25 cellular contexts compared by ENCODE assay signal in the genomic region with DNA sequence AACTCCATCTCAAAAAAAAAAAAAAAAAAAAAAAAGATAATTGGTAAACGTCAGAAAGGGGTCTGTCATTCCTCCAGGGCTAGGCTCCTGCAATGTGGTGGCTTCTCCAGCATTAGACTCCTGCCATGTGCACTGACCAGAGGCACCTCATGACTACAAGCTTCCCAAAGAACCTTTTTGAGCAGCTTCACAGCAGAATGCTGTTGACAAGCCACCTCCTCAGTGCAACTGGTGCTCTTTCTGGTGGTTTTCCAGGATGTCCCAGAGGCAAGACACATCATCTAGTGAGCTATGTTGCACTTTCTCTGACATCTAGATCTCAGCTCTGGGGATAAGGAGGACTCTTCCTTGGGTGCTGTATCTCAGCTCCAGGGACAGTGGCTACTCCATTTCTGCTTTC. TPM values are rescaled to one million over a fixed set of nuclear protein-coding genes. Genes with fewer than 3 reads are reported as not detected.
DNase-seq lines count a peak whose midpoint lies in the region; ATAC-seq, FAIRE-seq and TF ChIP-seq lines count a peak whose summit lies in the region.
"Had no signal": no experiment of that assay in that cellular context is flagged by ENCODE, and none has a peak within 500 bp of the region (broad histone marks: within the 10 kb centered on the region; RNA-seq: fewer than 3 reads in every experiment).

No MANE protein-coding gene starts in this region.

- H3K4me2 ChIP-seq in SK-N-SH, result no peak overlapping the region
- H3K4me2 ChIP-seq in GM23248 (ENCODE audit: unreplicated experiment), result no peak overlapping the region
- H3K4me2 ChIP-seq in HepG2 (ENCODE audit: low read depth, low read length), result no peak overlapping the region

- no peaks in the 10 kb centered on the region for H3K27me3 Mint-ChIP-seq in Caco-2 (ENCODE audit: insufficient read depth, unreplicated experiment)
- H3K27me3 Mint-ChIP-seq: central memory CD8-positive, alpha-beta T cell; stimulated activated naive CD8-positive, alpha-beta T cell treated with anti-CD3 and anti-CD28 coated beads, Interleukin-15, Interleukin-2, amounts not matched to agents 100 ng/mL and 50 ng/mL, for 24 hours; type B pancreatic cell had no signal

- TF ChIP-seq RAD21 in SK-N-SH (IDR thresholded peaks at IDR 0.05; ENCODE audit: low read length), result no peak
- TF ChIP-seq RAD21 in HepG2 (CRISPR knock-in tag; IDR thresholded peaks at IDR 0.05), result no peak

- BruUV-seq in HepG2 (replicated peaks; lab: Mats Ljungman, UMichigan), result no TSS peak
- no TSS peak for BruUV-seq in Caco-2 (replicated peaks; lab: Mats Ljungman, UMichigan)

- H3K4me1 ChIP-seq in SK-N-SH (ENCODE audit: control insufficient read depth in 1 of 2, insufficient read depth in 2 of 2, low read depth in 1 of 2, low read length in 1 of 2) (no peaks in the 10 kb centered on the region), GM23248 (ENCODE audit: insufficient read depth) (no peaks in the 10 kb centered on the region), HepG2 (ENCODE audit: insufficient read depth, low read length) (no peaks in the 10 kb centered on the region), Caco-2 (no peaks in the 10 kb centered on the region)
- H3K4me1 ChIP-seq: pancreas, sigmoid colon had no signal

- no peak for FAIRE-seq in HepG2 (lab: Jason Lieb, UNC)
- FAIRE-seq: pancreas had no signal

- ATAC-seq in SK-N-SH treated with all-trans-retinoic acid at 6 μM for 48 hours, result peak; percentile 28
- peak; percentile 60 for ATAC-seq in HepG2
- no peak for ATAC-seq in HG03432 (IDR thresholded peaks at IDR 0.05; ENCODE audit: unreplicated experiment)
- ATAC-seq: left ventricle myocardium superior had no signal

- H3K36me3 ChIP-seq in SK-N-SH (replicated peaks in 1 of 2; ENCODE audit: control insufficient read depth in 1 of 2, insufficient read depth in 2 of 2, low read length in 1 of 2) (peaks cover 21 to 22% of the 10 kb centered on the region in 2 experiments), GM23248 (ENCODE audit: low read depth) (peaks cover 30% of the 10 kb centered on the region), SK-N-MC (ENCODE audit: insufficient read depth, low read length) (peaks cover 35% of the 10 kb centered on the region), HepG2 (replicated peaks in 1 of 2; ENCODE audit: control insufficient read depth in 1 of 2, insufficient read depth in 2 of 2, low read length in 2 of 2) (peaks cover 3 to 18% of the 10 kb centered on the region in 2 experiments; a peak in 4 of 5 replicates), Caco-2 (ENCODE audit: control insufficient read depth, insufficient read depth, low read length) (peaks cover 3% of the 10 kb centered on the region)

- peaks cover 46% of the 10 kb centered on the region for H3F3A ChIP-seq in SK-N-SH (replicated peaks; ENCODE audit: insufficient read depth)
- peaks cover 49% of the 10 kb centered on the region for H3F3A ChIP-seq in GM23248 (ENCODE audit: insufficient read depth)

- no peak for TF ChIP-seq POLR2A in HepG2 (IDR thresholded peaks at IDR 0.05; ENCODE audit: insufficient read depth in 1 of 2, low read depth in 2 of 2, low read length in 2 of 2)

- peaks cover 38% of the 10 kb centered on the region for H3K36me3 Mint-ChIP-seq in Caco-2 (ENCODE audit: insufficient read depth, unreplicated experiment)

- DNase-seq in SK-N-SH (no peak), GM23248 (no peak), SK-N-MC (ENCODE audit: low read depth, low spot score) (no peak), HepG2 (ENCODE audit: low spot score) (no peak), Caco-2 (no peak), NCI-H2107 treated with DMSO at 0.1 percent for 48 hours (lab: John Stamatoyannopoulos, UW; ENCODE audit: unreplicated experiment) (no peak)
- DNase-seq: effector CD4-positive, alpha-beta T cell; H7; head of caudate nucleus; left ventricle myocardium superior; NCI-H1092; NCI-H2107; NCI-H526 treated with DMSO at 0.1 percent for 48 hours; OCI-M1; pancreas; sigmoid colon; SW 1271 had no signal

- 94% methylated on average over 1 of the region's 1 CpG for WGBS in SK-N-SH (ENCODE audit: low lambda C conversion rate)
- 23% methylated on average over 1 of the region's 1 CpG; no CpG with 5 or more reads in 1 of the 2 experiments for WGBS in GM23248 (ENCODE audit: low coverage in 1 of 2, low lambda C conversion rate in 2 of 2, missing lambda C conversion rate in 2 of 2), 2 experiments
- 16% methylated on average over 1 of the region's 1 CpG for WGBS in HepG2 (ENCODE audit: low lambda C conversion rate)

- no peak overlapping the region for H3K4me3 Mint-ChIP-seq in Caco-2 (ENCODE audit: unreplicated experiment)
- H3K4me3 Mint-ChIP-seq: CD14-positive monocyte; central memory CD8-positive, alpha-beta T cell; stimulated activated naive CD8-positive, alpha-beta T cell treated with anti-CD3 and anti-CD28 coated beads, Interleukin-15, Interleukin-2, amounts not matched to agents 100 ng/mL and 50 ng/mL, for 24 hours; type B pancreatic cell had no signal

- H3K27ac ChIP-seq in SK-N-SH (ENCODE audit: low read depth in 2 of 2, low read length in 1 of 2), result no peak overlapping the region
- peak overlapping the region; percentile 29; the same call in 1 of the 2 replicates for H3K27ac ChIP-seq in GM23248
- H3K27ac ChIP-seq in SK-N-MC, result peak overlapping the region; percentile 75
- H3K27ac ChIP-seq in HepG2 (ENCODE audit: extremely low read length, insufficient read depth, low read length), result no peak overlapping the region
- H3K27ac ChIP-seq: HL-60, pancreas, sigmoid colon had no signal

- H3K79me2 ChIP-seq in SK-N-SH (ENCODE audit: insufficient read depth) (peaks cover 9% of the 10 kb centered on the region; the same call in 1 of the 2 replicates), GM23248 (ENCODE audit: insufficient read depth) (no peaks in the 10 kb centered on the region), HepG2 (ENCODE audit: insufficient read depth, low read length) (no peaks in the 10 kb centered on the region)

- TF ChIP-seq CTCF in SK-N-SH (IDR thresholded peaks at IDR 0.05) (no peak), HepG2 (CRISPR knock-in tag; IDR thresholded peaks at IDR 0.05) (no peak), Caco-2 (IDR thresholded peaks at IDR 0.05; ENCODE audit: insufficient read depth in 1 of 2, low read depth in 1 of 2, low read length in 1 of 2, severe bottlenecking in 1 of 2, unreplicated experiment in 1 of 2) (no peak)

- H3K27ac Mint-ChIP-seq in Caco-2 (ENCODE audit: unreplicated experiment), result no peak overlapping the region
- H3K27ac Mint-ChIP-seq: activated T-helper 2 cell treated with anti-CD3 and anti-CD28 coated beads, Interferon-gamma antibody, Interleukin-2, Interleukin-4, amounts not matched to agents 10 μg/mL and 5 μg/mL and 100 μg/mL, durations not matched to agents 14 hours and 24 hours and 36 hours; stimulated activated naive CD8-positive, alpha-beta T cell treated with anti-CD3 and anti-CD28 coated beads, Interleukin-15, Interleukin-2, amounts not matched to agents 100 ng/mL and 50 ng/mL, for 24 hours; type B pancreatic cell had no signal

- TF ChIP-seq EP300 in SK-N-SH (IDR thresholded peaks at IDR 0.05; ENCODE audit: borderline replicate concordance in 1 of 2, low read depth in 1 of 2, low read length in 1 of 2) (no peak), HepG2 (IDR thresholded peaks at IDR 0.05; ENCODE audit: low read depth in 2 of 2, low read length in 2 of 2) (no peak), HepG2 (CRISPR knock-in tag; IDR thresholded peaks at IDR 0.05; ENCODE audit: borderline replicate concordance) (no peak)

- POLR2A ChIA-PET in SK-N-SH (lab: Yijun Ruan, JAX) (interaction anchor here (1.0 to 1.1 kb wide), 3 partner anchors 9 to 12 kb away, joined by 3 read pairs; a partner anchor contains a TSS), HepG2 (lab: Yijun Ruan, JAX) (interaction anchor here (1.4 kb wide), 1 partner anchor 9 kb away, joined by 5 read pairs; no protein-coding TSS in a partner anchor), Caco-2 (lab: Charles Lee) (no interaction called here)

- CTCF ChIA-PET in SK-N-SH (lab: Yijun Ruan, JAX) (interaction anchor here (0.9 to 1.5 kb wide), 3 partner anchors 9 to 82 kb away, joined by 3 read pairs; no protein-coding TSS in a partner anchor), HepG2 (lab: Yijun Ruan, JAX; ENCODE audit: low intra/inter-chr PET ratio, low total read pairs) (no interaction called here), Caco-2 (lab: Charles Lee) (no interaction called here)

- H3K9me2 ChIP-seq in SK-N-SH (no peaks in the 10 kb centered on the region), GM23248 (ENCODE audit: insufficient read depth) (no peaks in the 10 kb centered on the region)

- H3K9ac ChIP-seq in SK-N-SH (no peak overlapping the region), GM23248 (no peak overlapping the region), SK-N-MC (ENCODE audit: insufficient read length) (no peak overlapping the region), HepG2 (ENCODE audit: insufficient read depth, low read depth, low read length) (no peak overlapping the region)

- peaks cover 2% of the 10 kb centered on the region for H3K4me1 Mint-ChIP-seq in Caco-2 (ENCODE audit: low read depth, unreplicated experiment)

- peaks cover 29% of the 10 kb centered on the region for H4K20me1 ChIP-seq in SK-N-SH (ENCODE audit: insufficient read depth)
- H4K20me1 ChIP-seq in GM23248 (ENCODE audit: insufficient read depth), result 0 out of 2 replicates have a peak, but pooled peaks cover 5% of the 10 kb centered on the region
- H4K20me1 ChIP-seq in HepG2 (ENCODE audit: insufficient read depth, low read length), result peaks cover 17% of the 10 kb centered on the region

- H3K9me3 ChIP-seq in SK-N-SH, result no peaks in the 10 kb centered on the region
- H3K9me3 ChIP-seq in GM23248 (ENCODE audit: low read depth), result no peaks in the 10 kb centered on the region
- H3K9me3 ChIP-seq in SK-N-MC (ENCODE audit: low read depth, low read length), result no peaks in the 10 kb centered on the region
- no peaks in the 10 kb centered on the region for H3K9me3 ChIP-seq in HepG2 (ENCODE audit: low read length)
- no peaks in the 10 kb centered on the region for H3K9me3 ChIP-seq in Caco-2
- H3K9me3 ChIP-seq: pancreas, sigmoid colon had no signal

- in situ Hi-C loops in GM23248 (cut with MboI) (no loop called here), HepG2 (cut with HindIII; ENCODE audit: extremely low pct_ligation_motif_present, low pct_unique_long_range_greater_than_20kb) (no loop called here)

- H3K4me3 ChIP-seq in SK-N-SH (ENCODE audit: low read depth in 2 of 2, low read length in 1 of 2) (no peak overlapping the region), GM23248 (no peak overlapping the region), SK-N-MC (no peak overlapping the region), HepG2 (replicated peaks in 1 of 3; ENCODE audit: insufficient read depth in 1 of 3, low read depth in 2 of 3, low read length in 3 of 3) (no peak overlapping the region), Caco-2 (ENCODE audit: low read depth, low read length) (no peak overlapping the region)
- H3K4me3 ChIP-seq: pancreas, sigmoid colon had no signal

- H3K9me3 Mint-ChIP-seq in Caco-2 (ENCODE audit: unreplicated experiment), result no peaks in the 10 kb centered on the region
- H3K9me3 Mint-ChIP-seq: activated T-helper 2 cell treated with anti-CD3 and anti-CD28 coated beads, Interferon-gamma antibody, Interleukin-2, Interleukin-4, amounts not matched to agents 10 μg/mL and 5 μg/mL and 100 μg/mL, durations not matched to agents 14 hours and 24 hours and 36 hours; central memory CD8-positive, alpha-beta T cell; stimulated activated naive CD8-positive, alpha-beta T cell treated with anti-CD3 and anti-CD28 coated beads, Interleukin-15, Interleukin-2, amounts not matched to agents 100 ng/mL and 50 ng/mL, for 24 hours; type B pancreatic cell had no signal

- H3K27me3 ChIP-seq in SK-N-SH (ENCODE audit: insufficient read depth), result no peaks in the 10 kb centered on the region
- H3K27me3 ChIP-seq in GM23248 (replicated peaks; ENCODE audit: insufficient read depth), result no peaks in the 10 kb centered on the region
- H3K27me3 ChIP-seq in HepG2 (ENCODE audit: control insufficient read depth in 1 of 2, insufficient read depth in 2 of 2, low read length in 2 of 2), result no peaks in the 10 kb centered on the region
- no peaks in the 10 kb centered on the region for H3K27me3 ChIP-seq in Caco-2 (replicated peaks; ENCODE audit: control insufficient read depth, insufficient read depth, low read length)
- H3K27me3 ChIP-seq: pancreas, sigmoid colon had no signal

- intact Hi-C loops in HepG2 (cut with micrococcal nuclease; ENCODE audit: unreplicated experiment) (no loop called here), Caco-2 (cut with micrococcal nuclease; ENCODE audit: unreplicated experiment) (no loop called here)

- H2AFZ ChIP-seq in SK-N-SH (ENCODE audit: low read depth) (no peak overlapping the region), GM23248 (no peak overlapping the region), HepG2 (ENCODE audit: low read length) (no peak overlapping the region)

RNA-seq across cellular contexts. Expression of a gene that starts 11.6 kb away (rescaled TPM):
- polyA plus RNA-seq in SK-N-SH (2012; rRNA removed), result 297 and 465 TPM in 2 replicates
- 477 and 1,130 TPM in 2 replicates for polyA plus RNA-seq in SK-N-SH (2012; cell fraction: cytosol; rRNA removed)
- polyA plus RNA-seq in SK-N-SH (2012; cell fraction: nucleus; rRNA removed), result 230 and 235 TPM in 2 replicates
- total RNA-seq in GM23248 (2014; rRNA removed; shearing (Covaris generic)), result 33.8 and 46.0 TPM in 2 replicates
- 717 and 731 TPM in 2 replicates for polyA plus RNA-seq in GM23248 (2016; fragmentation: Nextera tagmentation; extraction: Ambion mirVana)
- 1,981 and 2,192 TPM in 2 replicates for total RNA-seq in HepG2 (2016; rRNA removed; fragmentation: Illumina TruSeq; extraction: Trizol)
- total RNA-seq in HepG2 (2016; cell fraction: cytosol; rRNA removed; fragmentation: Illumina TruSeq; extraction: Trizol; ENCODE audit: low read depth), result 3,324 and 3,542 TPM in 2 replicates
- total RNA-seq in HepG2 (2016; cell fraction: insoluble cytoplasmic fraction; rRNA removed; fragmentation: Illumina TruSeq; extraction: Trizol), result 1,946 and 2,347 TPM in 2 replicates
- total RNA-seq in HepG2 (2016; cell fraction: membrane; rRNA removed; fragmentation: Illumina TruSeq; extraction: Trizol), result 4,900 and 5,247 TPM in 2 replicates
- 696 and 786 TPM in 2 replicates for total RNA-seq in HepG2 (2016; cell fraction: nucleus; rRNA removed; fragmentation: Illumina TruSeq; extraction: Trizol)
- polyA plus RNA-seq in HepG2 (2011; rRNA removed), result 3,367 and 3,734 TPM in 2 replicates
- polyA plus RNA-seq in HepG2 (2011; cell fraction: cytosol; rRNA removed), result 216 and 299 TPM in 2 replicates
- 168 and 341 TPM in 2 replicates for polyA plus RNA-seq in HepG2 (2011; cell fraction: nucleus; rRNA removed)
- polyA plus RNA-seq in HepG2 (2012), result 2,075 and 2,920 TPM in 2 replicates
- polyA plus RNA-seq in HepG2 (2016; cell fraction: cytosol; fragmentation: Illumina TruSeq; extraction: Trizol; ENCODE audit: low read depth), result 4,668 and 5,281 TPM in 2 replicates
- polyA plus RNA-seq in HepG2 (2016; cell fraction: insoluble cytoplasmic fraction; fragmentation: Illumina TruSeq; extraction: Trizol; ENCODE audit: low read depth), result 2,672 and 2,701 TPM in 2 replicates
- polyA plus RNA-seq in HepG2 (2016; cell fraction: membrane; fragmentation: Illumina TruSeq; extraction: Trizol; ENCODE audit: low read depth), result 6,074 and 6,302 TPM in 2 replicates
- polyA plus RNA-seq in HepG2 (2016; cell fraction: nucleus; fragmentation: Illumina TruSeq; extraction: Trizol; ENCODE audit: insufficient read depth, low read depth), result 1,552 and 1,570 TPM in 2 replicates
- polyA minus RNA-seq in HepG2 (2011; rRNA and poly(A)+ RNA removed; ENCODE audit: low replicate concordance), result 352 and 1,422 TPM in 2 replicates
- polyA minus RNA-seq in HepG2 (2011; cell fraction: cytosol; rRNA and poly(A)+ RNA removed), result 513 and 618 TPM in 2 replicates
- polyA minus RNA-seq in HepG2 (2011; cell fraction: nucleus; rRNA and poly(A)+ RNA removed), result 284 and 353 TPM in 2 replicates
- 1,699 and 1,723 TPM in 2 replicates for total RNA-seq in Caco-2 (2022)

RNA-seq across cellular contexts. Expression of a gene that starts 17.7 kb away (rescaled TPM):
- polyA plus RNA-seq in SK-N-SH (2012; rRNA removed) (0.03 TPM in 2 replicates), GM23248 (2016; fragmentation: Nextera tagmentation; extraction: Ambion mirVana) (3.9 and 4.4 TPM in 2 replicates), HepG2 (2011; rRNA removed) (0.33 and 0.39 TPM in 2 replicates)
- 0.04 and 0.05 TPM in 2 replicates for polyA plus RNA-seq in SK-N-SH (2012; cell fraction: cytosol; rRNA removed)
- polyA plus RNA-seq in SK-N-SH (2012; cell fraction: nucleus; rRNA removed), result 0.04 TPM in 2 replicates
- total RNA-seq in GM23248 (2014; rRNA removed; shearing (Covaris generic)), result 7.1 and 7.5 TPM in 2 replicates
- total RNA-seq in HepG2 (2016; rRNA removed; fragmentation: Illumina TruSeq; extraction: Trizol) (1.4 TPM in 2 replicates), Caco-2 (2022) (0.14 and 0.26 TPM in 2 replicates)
- total RNA-seq in HepG2 (2016; cell fraction: cytosol; rRNA removed; fragmentation: Illumina TruSeq; extraction: Trizol; ENCODE audit: low read depth), result 0.71 and 1.1 TPM in 2 replicates
- 1.2 and 1.6 TPM in 2 replicates for total RNA-seq in HepG2 (2016; cell fraction: insoluble cytoplasmic fraction; rRNA removed; fragmentation: Illumina TruSeq; extraction: Trizol)
- 1.1 and 1.6 TPM in 2 replicates for total RNA-seq in HepG2 (2016; cell fraction: membrane; rRNA removed; fragmentation: Illumina TruSeq; extraction: Trizol)
- 0.56 and 1.2 TPM in 2 replicates for total RNA-seq in HepG2 (2016; cell fraction: nucleus; rRNA removed; fragmentation: Illumina TruSeq; extraction: Trizol)
- polyA plus RNA-seq in HepG2 (2011; cell fraction: cytosol; rRNA removed), result 0.16 and 0.31 TPM in 2 replicates
- 0.08 and 0.24 TPM in 2 replicates for polyA plus RNA-seq in HepG2 (2011; cell fraction: nucleus; rRNA removed)
- 0.43 and 0.58 TPM in 2 replicates for polyA plus RNA-seq in HepG2 (2012)
- 0.05 TPM in 1 of 2 replicates, not detected in the other for polyA plus RNA-seq in HepG2 (2016; cell fraction: cytosol; fragmentation: Illumina TruSeq; extraction: Trizol; ENCODE audit: low read depth)
- polyA plus RNA-seq in HepG2 (2016; cell fraction: insoluble cytoplasmic fraction; fragmentation: Illumina TruSeq; extraction: Trizol; ENCODE audit: low read depth), result 0.73 and 1.0 TPM in 2 replicates
- polyA plus RNA-seq in HepG2 (2016; cell fraction: membrane; fragmentation: Illumina TruSeq; extraction: Trizol; ENCODE audit: low read depth), result 0.08 and 0.15 TPM in 2 replicates
- polyA plus RNA-seq in HepG2 (2016; cell fraction: nucleus; fragmentation: Illumina TruSeq; extraction: Trizol; ENCODE audit: insufficient read depth, low read depth), result 0.66 and 0.81 TPM in 2 replicates
- 0.26 and 9.3 TPM in 2 replicates for polyA minus RNA-seq in HepG2 (2011; rRNA and poly(A)+ RNA removed; ENCODE audit: low replicate concordance)
- 0.20 TPM in 1 of 2 replicates, not detected in the other for polyA minus RNA-seq in HepG2 (2011; cell fraction: cytosol; rRNA and poly(A)+ RNA removed)
- polyA minus RNA-seq in HepG2 (2011; cell fraction: nucleus; rRNA and poly(A)+ RNA removed), result 0.26 and 0.62 TPM in 2 replicates

RNA-seq across cellular contexts. Expression of a gene that starts 25.3 kb away (rescaled TPM):
- polyA plus RNA-seq in SK-N-SH (2012; rRNA removed) (23.2 and 34.4 TPM in 2 replicates), GM23248 (2016; fragmentation: Nextera tagmentation; extraction: Ambion mirVana) (33.8 and 35.5 TPM in 2 replicates), HepG2 (2011; rRNA removed) (29.0 and 36.6 TPM in 2 replicates)
- 24.4 and 27.7 TPM in 2 replicates for polyA plus RNA-seq in SK-N-SH (2012; cell fraction: cytosol; rRNA removed)
- polyA plus RNA-seq in SK-N-SH (2012; cell fraction: nucleus; rRNA removed), result 63.9 and 115 TPM in 2 replicates
- total RNA-seq in GM23248 (2014; rRNA removed; shearing (Covaris generic)), result 74.2 and 77.4 TPM in 2 replicates
- total RNA-seq in HepG2 (2016; rRNA removed; fragmentation: Illumina TruSeq; extraction: Trizol) (58.0 and 78.7 TPM in 2 replicates), Caco-2 (2022) (64.6 and 69.2 TPM in 2 replicates)
- total RNA-seq in HepG2 (2016; cell fraction: cytosol; rRNA removed; fragmentation: Illumina TruSeq; extraction: Trizol; ENCODE audit: low read depth), result 31.0 and 34.0 TPM in 2 replicates
- 56.3 and 76.7 TPM in 2 replicates for total RNA-seq in HepG2 (2016; cell fraction: insoluble cytoplasmic fraction; rRNA removed; fragmentation: Illumina TruSeq; extraction: Trizol)
- total RNA-seq in HepG2 (2016; cell fraction: membrane; rRNA removed; fragmentation: Illumina TruSeq; extraction: Trizol), result 28.2 and 36.2 TPM in 2 replicates
- 48.6 and 60.5 TPM in 2 replicates for total RNA-seq in HepG2 (2016; cell fraction: nucleus; rRNA removed; fragmentation: Illumina TruSeq; extraction: Trizol)
- polyA plus RNA-seq in HepG2 (2011; cell fraction: cytosol; rRNA removed), result 10.5 and 18.5 TPM in 2 replicates
- polyA plus RNA-seq in HepG2 (2011; cell fraction: nucleus; rRNA removed), result 38.2 and 50.6 TPM in 2 replicates
- 39.5 and 51.9 TPM in 2 replicates for polyA plus RNA-seq in HepG2 (2012)
- polyA plus RNA-seq in HepG2 (2016; cell fraction: cytosol; fragmentation: Illumina TruSeq; extraction: Trizol; ENCODE audit: low read depth), result 1.4 and 1.5 TPM in 2 replicates
- 32.4 and 34.1 TPM in 2 replicates for polyA plus RNA-seq in HepG2 (2016; cell fraction: insoluble cytoplasmic fraction; fragmentation: Illumina TruSeq; extraction: Trizol; ENCODE audit: low read depth)
- 3.2 and 4.1 TPM in 2 replicates for polyA plus RNA-seq in HepG2 (2016; cell fraction: membrane; fragmentation: Illumina TruSeq; extraction: Trizol; ENCODE audit: low read depth)
- polyA plus RNA-seq in HepG2 (2016; cell fraction: nucleus; fragmentation: Illumina TruSeq; extraction: Trizol; ENCODE audit: insufficient read depth, low read depth), result 61.0 and 74.0 TPM in 2 replicates
- polyA minus RNA-seq in HepG2 (2011; rRNA and poly(A)+ RNA removed; ENCODE audit: low replicate concordance), result 12.8 and 19.6 TPM in 2 replicates
- 42.8 and 49.6 TPM in 2 replicates for polyA minus RNA-seq in HepG2 (2011; cell fraction: cytosol; rRNA and poly(A)+ RNA removed)
- 88.8 and 97.3 TPM in 2 replicates for polyA minus RNA-seq in HepG2 (2011; cell fraction: nucleus; rRNA and poly(A)+ RNA removed)

Comparison
In these comparisons a context has a peak if more than half of its experiments do, and no peak if none do; other contexts are left out.
1. H3K27ac ChIP-seq: peak in GM23248 (single experiment) and SK-N-MC (single experiment); none in SK-N-SH (0 of 2) and HepG2 (single experiment).
2. RNA of a gene that starts 11.6 kb away (total RNA-seq): 696 to 5,247 TPM in HepG2 and 1,699 to 1,723 TPM in Caco-2; 33.8 to 46.0 TPM in GM23248; every median in the first group is over 10 times any median in the second.